In the genomic region with DNA sequence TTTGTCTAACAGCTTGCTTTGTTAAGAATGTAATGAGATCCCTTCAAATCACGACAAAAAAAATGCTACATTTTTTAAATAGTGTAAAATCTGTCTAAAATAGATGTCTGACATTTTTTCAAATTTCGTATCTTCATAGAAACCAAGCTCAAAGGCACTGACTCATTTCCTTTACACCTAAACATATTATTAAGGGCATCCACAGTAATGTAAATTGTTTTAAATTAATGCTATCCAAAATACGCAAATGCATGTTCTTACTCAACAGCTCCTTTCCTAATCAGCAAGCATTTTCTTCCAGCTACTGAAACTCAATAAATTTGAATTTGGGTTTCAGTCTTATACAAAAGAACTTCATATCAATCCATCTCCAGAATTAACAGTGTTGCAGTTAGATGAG, we compare ENCODE assay signal across 18 cellular contexts. TPM values are rescaled to one million over a fixed set of nuclear protein-coding genes. Genes with fewer than 3 reads are reported as not detected.
A peak's percentile ranks its signal among the peaks of the same experiment; 100 is the strongest.
DNase-seq lines count a peak whose midpoint lies in the region; ATAC-seq, FAIRE-seq and TF ChIP-seq lines count a peak whose summit lies in the region.
"Had no signal": no experiment of that assay in that cellular context is flagged by ENCODE, and none has a peak within 500 bp of the region (broad histone marks: within the 10 kb centered on the region; RNA-seq: fewer than 3 reads in every experiment).

No MANE protein-coding gene starts in this region.

- H3K23me2 ChIP-seq in H1 (ENCODE audit: low read depth, low read length), result peaks cover 2% of the 10 kb centered on the region; the same call in 1 of the 2 replicates

- H4K91ac ChIP-seq in H1 (replicated peaks; ENCODE audit: insufficient read length, low read length) (no peak overlapping the region), neuronal stem cell (ENCODE audit: low read depth, low read length, poor library complexity) (no peak overlapping the region)

- TF ChIP-seq CTCF in natural killer cell (IDR thresholded peaks at IDR 0.05), result no peak
- TF ChIP-seq CTCF in OCI-LY7 (conservative IDR thresholded peaks at IDR 0.05; ENCODE audit: low read length), result no peak
- no peak for TF ChIP-seq CTCF in H1 (IDR thresholded peaks at IDR 0.05; ENCODE audit: control extremely low read depth in 1 of 3, insufficient read depth in 1 of 3, low read depth in 1 of 3, low read length in 3 of 3)

- H3K56ac ChIP-seq in H1 (replicated peaks; ENCODE audit: insufficient read length, low read depth, low read length), result no peak overlapping the region

- ATAC-seq in natural killer cell treated with Interleukin-12 subunit alpha and Interleukin-12 subunit beta and Interleukin-15 and Interleukin-18, amount 100 ng/mL, for 72 hours, result no peak
- ATAC-seq in natural killer cell (no peak), GM19328 (IDR thresholded peaks at IDR 0.05; ENCODE audit: unreplicated experiment) (no peak)
- ATAC-seq: body of pancreas had no signal

- H3K79me1 ChIP-seq in H1 (ENCODE audit: low read depth, low read length), result no peaks in the 10 kb centered on the region
- H3K79me1 ChIP-seq in neuronal stem cell (ENCODE audit: low read depth, low read length), result peaks cover 2% of the 10 kb centered on the region

- DNase-seq in natural killer cell treated with Interleukin-12 subunit alpha and Interleukin-12 subunit beta and Interleukin-15 and Interleukin-18, amount 100 ng/mL, for 72 hours (ENCODE audit: low spot score), result no peak
- no peak for DNase-seq in natural killer cell
- DNase-seq in OCI-LY7 (ENCODE audit: low spot score), result no peak
- no peak for DNase-seq in H1 (ENCODE audit: low read depth in 1 of 2, low spot score in 2 of 2)
- peak; percentile 43 for DNase-seq in superior temporal gyrus (ENCODE audit: extremely low spot score)
- DNase-seq in neuronal stem cell (ENCODE audit: low spot score), result no peak
- DNase-seq in hypothalamus (lab: John Stamatoyannopoulos, UW), result no peak
- DNase-seq: AML-193; body of pancreas; DMS153; effector memory CD4-positive, alpha-beta T cell; kidney glomerular epithelial cell; NCI-H187 treated with DMSO at 0.1 percent for 48 hours; SIG-M5; stimulated activated CD4-positive, alpha-beta T cell treated with anti-CD3 and anti-CD28 coated beads, Interleukin-4, amount 100 ng/mL, for 4 hours; stimulated activated naive CD4-positive, alpha-beta T cell had no signal

- H3K9me3 Mint-ChIP-seq in natural killer cell treated with Interleukin-12 subunit alpha and Interleukin-12 subunit beta and Interleukin-15 and Interleukin-18, amount 100 ng/mL, for 72 hours, result no peaks in the 10 kb centered on the region
- no peaks in the 10 kb centered on the region for H3K9me3 Mint-ChIP-seq in natural killer cell

- no peak for FAIRE-seq in H1 (lab: Jason Lieb, UNC)

- H3K4me1 ChIP-seq in OCI-LY7 (ENCODE audit: insufficient read depth, low read length, poor library complexity, severe bottlenecking), result peaks cover 43% of the 10 kb centered on the region
- peaks cover 0 to 2% (median 0%) of the 10 kb centered on the region in 4 experiments; a peak in 2 of 7 replicates for H3K4me1 ChIP-seq in H1 (replicated peaks in 1 of 4; ENCODE audit: control insufficient read depth in 3 of 4, insufficient read depth in 4 of 4, low read length in 3 of 4)
- peaks cover 1 to 5% of the 10 kb centered on the region in 2 donors for H3K4me1 ChIP-seq in neuronal stem cell (ENCODE audit: control insufficient read depth in 2 of 2, insufficient read depth in 1 of 2, low read depth in 1 of 2, low read length in 2 of 2)

- no peak for TF ChIP-seq RAD21 in H1 (IDR thresholded peaks at IDR 0.05 in 1 of 2, conservative IDR thresholded peaks at IDR 0.05 in 1 of 2; ENCODE audit: low read depth in 2 of 2, low read length in 2 of 2)

- H2AK5ac ChIP-seq in H1 (ENCODE audit: low read depth, low read length) (no peak overlapping the region), neuronal stem cell (ENCODE audit: low read depth, low read length) (no peak overlapping the region)

- no peak overlapping the region for H2BK20ac ChIP-seq in H1 (ENCODE audit: low read length)

- no peak for TF ChIP-seq EP300 in H1 (IDR thresholded peaks at IDR 0.05; ENCODE audit: borderline replicate concordance in 1 of 2, low read depth in 2 of 2, low read length in 2 of 2)

- no peak overlapping the region for H3K27ac ChIP-seq in OCI-LY7 (ENCODE audit: low read depth, low read length, poor library complexity, severe bottlenecking)
- H3K27ac ChIP-seq in H1 (ENCODE audit: low read depth, low read length), result no peak overlapping the region
- H3K27ac ChIP-seq in neuronal stem cell (replicated peaks; ENCODE audit: low read length), result no peak overlapping the region
- H3K27ac ChIP-seq: body of pancreas, right atrium auricular region had no signal

- no peak overlapping the region for H3K14ac ChIP-seq in H1 (ENCODE audit: insufficient read length)
- H3K14ac ChIP-seq in neuronal stem cell (ENCODE audit: low read length), result no peak overlapping the region

- H3K79me2 ChIP-seq in OCI-LY7 (ENCODE audit: insufficient read depth, low read depth, low read length), result peaks cover 88% of the 10 kb centered on the region
- H3K79me2 ChIP-seq in H1 (ENCODE audit: control insufficient read depth in 1 of 2, insufficient read depth in 2 of 2, low read length in 2 of 2), result peaks cover 0 to 81% of the 10 kb centered on the region in 2 experiments; a peak in 3 of 4 replicates

- H3K23ac ChIP-seq in H1 (ENCODE audit: insufficient read length) (no peak overlapping the region), neuronal stem cell (ENCODE audit: low read depth, low read length, poor library complexity) (no peak overlapping the region)

- H3K36me3 ChIP-seq in OCI-LY7 (ENCODE audit: insufficient read depth, low read length) (peaks cover 21% of the 10 kb centered on the region), H1 (ENCODE audit: control insufficient read depth in 2 of 4, insufficient read depth in 4 of 4, low read length in 3 of 4) (peaks cover 0 to 7% (median 0%) of the 10 kb centered on the region in 4 experiments; a peak in 1 of 8 replicates), neuronal stem cell (replicated peaks in 1 of 2; ENCODE audit: control insufficient read depth in 2 of 2, insufficient read depth in 2 of 2, low read length in 2 of 2) (peaks cover 0 to 29% of the 10 kb centered on the region in 2 donors)
- H3K36me3 ChIP-seq: right atrium auricular region had no signal

- H2BK15ac ChIP-seq in H1 (ENCODE audit: low read length) (no peak overlapping the region), neuronal stem cell (ENCODE audit: low read length) (no peak overlapping the region)

- H4K20me1 ChIP-seq in OCI-LY7 (ENCODE audit: insufficient read depth, low read length) (peaks cover 5% of the 10 kb centered on the region; the same call in 1 of the 2 replicates), H1 (replicated peaks in 1 of 2; ENCODE audit: control insufficient read depth in 1 of 2, insufficient read depth in 2 of 2, low read length in 2 of 2) (peaks cover 0 to under 1% of the 10 kb centered on the region in 2 experiments)

- H2AFZ ChIP-seq in OCI-LY7 (ENCODE audit: low read length) (no peak overlapping the region), H1 (ENCODE audit: low read length) (no peak overlapping the region), neuronal stem cell (ENCODE audit: low read length) (no peak overlapping the region)

- CTCF ChIA-PET in OCI-LY7 (lab: Charles Lee; ENCODE audit: unreplicated experiment), result interaction anchor here (0.9 kb wide), 1 partner anchor 37 kb away, joined by 3 read pairs; no protein-coding TSS in a partner anchor
- CTCF ChIA-PET in H1 (lab: Charles Lee; ENCODE audit: partially characterized antibody), result interaction anchor here (0.7 kb wide), 1 partner anchor 65 kb away, joined by 4 read pairs; no protein-coding TSS in a partner anchor

- H3K27me3 ChIP-seq in H1 (replicated peaks in 1 of 4; ENCODE audit: control insufficient read depth in 3 of 4, extremely low read depth in 1 of 4, insufficient read depth in 3 of 4, low read length in 3 of 4), result no peaks in the 10 kb centered on the region
- H3K27me3 ChIP-seq in neuronal stem cell (ENCODE audit: control insufficient read depth in 3 of 3, insufficient read depth in 3 of 3, low read depth in 1 of 3, low read length in 3 of 3), result no peaks in the 10 kb centered on the region
- H3K27me3 ChIP-seq: body of pancreas, right atrium auricular region had no signal

- peak overlapping the region; percentile 29 for H3K4me3 Mint-ChIP-seq in natural killer cell treated with Interleukin-12 subunit alpha and Interleukin-12 subunit beta and Interleukin-15 and Interleukin-18, amount 100 ng/mL, for 72 hours
- H3K4me3 Mint-ChIP-seq in natural killer cell, result no peak overlapping the region

- peak overlapping the region in 1 of 2 donors; percentile 40 for H3K27ac Mint-ChIP-seq in natural killer cell treated with Interleukin-12 subunit alpha and Interleukin-12 subunit beta and Interleukin-15 and Interleukin-18, amount 100 ng/mL, for 72 hours
- no peak overlapping the region for H3K27ac Mint-ChIP-seq in natural killer cell

- no peaks in the 10 kb centered on the region for H3K9me3 ChIP-seq in OCI-LY7 (ENCODE audit: low read length)
- H3K9me3 ChIP-seq in H1 (ENCODE audit: insufficient read depth in 2 of 2, low read depth in 1 of 2, low read length in 1 of 2), result no peaks in the 10 kb centered on the region; a peak in 1 of 4 replicates
- peaks cover 0 to 4% of the 10 kb centered on the region in 2 donors for H3K9me3 ChIP-seq in neuronal stem cell (replicated peaks in 1 of 2; ENCODE audit: control insufficient read depth in 2 of 2, insufficient read depth in 1 of 2, low read depth in 1 of 2, low read length in 2 of 2)
- H3K9me3 ChIP-seq: body of pancreas, right atrium auricular region had no signal

- POLR2A ChIA-PET in OCI-LY7 (lab: Charles Lee), result interaction anchor here (0.5 to 1.5 kb wide), 11 partner anchors 10 to 135 kb away, joined by 3 to 6 read pairs (median 3); no protein-coding TSS in a partner anchor
- POLR2A ChIA-PET in H1 (lab: Charles Lee; ENCODE audit: partially characterized antibody), result interaction anchor here (0.9 kb wide), 2 partner anchors 74 to 88 kb away, joined by 3 to 4 read pairs; no protein-coding TSS in a partner anchor

- H2BK12ac ChIP-seq in H1 (ENCODE audit: low read depth, low read length) (no peak overlapping the region), neuronal stem cell (ENCODE audit: low read length) (no peak overlapping the region)

- H3K4me1 Mint-ChIP-seq in natural killer cell treated with Interleukin-12 subunit alpha and Interleukin-12 subunit beta and Interleukin-15 and Interleukin-18, amount 100 ng/mL, for 72 hours (ENCODE audit: low read depth in 2 of 2), result peaks cover 23 to 33% of the 10 kb centered on the region in 2 donors
- peaks cover 15 to 29% of the 10 kb centered on the region in 2 donors for H3K4me1 Mint-ChIP-seq in natural killer cell

- 79% methylated on average over 3 of the region's 3 CpGs; no CpG with 5 or more reads in 1 of the 2 experiments for WGBS in H1 (ENCODE audit: extremely low coverage in 1 of 2, insufficient coverage in 1 of 2, insufficient read length in 1 of 2, insufficient replicate concordance in 2 of 2, low coverage in 1 of 2, low lambda C conversion rate in 2 of 2, missing lambda C conversion rate in 1 of 2), 2 experiments
- WGBS in neuronal stem cell (ENCODE audit: extremely low coverage in 2 of 2, insufficient read length in 2 of 2, insufficient replicate concordance in 1 of 2), 2 donors, result no CpG with 5 or more reads among the region's 3 CpGs

- intact Hi-C loops in natural killer cell (cut with micrococcal nuclease) (no loop called here), OCI-LY7 (cut with micrococcal nuclease; ENCODE audit: unreplicated experiment) (no loop called here)

- no peak overlapping the region for H3K4ac ChIP-seq in H1 (replicated peaks; ENCODE audit: insufficient read length, low read depth, low read length)
- H3K4ac ChIP-seq in neuronal stem cell (ENCODE audit: low read length), result no peak overlapping the region

- H2BK120ac ChIP-seq in H1 (replicated peaks; ENCODE audit: low read depth, low read length) (no peak overlapping the region), neuronal stem cell (ENCODE audit: low read depth, low read length) (no peak overlapping the region)

- peak overlapping the region; percentile 13 for H3K4me3 ChIP-seq in OCI-LY7 (ENCODE audit: low read depth, low read length, poor library complexity, severe bottlenecking)
- no peak overlapping the region for H3K4me3 ChIP-seq in H1 (ENCODE audit: extremely low read depth in 1 of 4, insufficient read depth in 2 of 4, low read depth in 3 of 4, low read length in 4 of 4)
- no peak overlapping the region for H3K4me3 ChIP-seq in neuronal stem cell (ENCODE audit: low read length in 2 of 2)
- H3K4me3 ChIP-seq: body of pancreas, right atrium auricular region had no signal

- H3K4me2 ChIP-seq in OCI-LY7 (ENCODE audit: low read length), result peak overlapping the region; percentile 39
- no peak overlapping the region for H3K4me2 ChIP-seq in H1 (ENCODE audit: insufficient read depth in 1 of 2, low read depth in 2 of 2, low read length in 2 of 2)
- no peak overlapping the region for H3K4me2 ChIP-seq in neuronal stem cell (ENCODE audit: insufficient read depth, low read length, poor library complexity, severe bottlenecking)

- no peaks in the 10 kb centered on the region for H3K27me3 Mint-ChIP-seq in natural killer cell treated with Interleukin-12 subunit alpha and Interleukin-12 subunit beta and Interleukin-15 and Interleukin-18, amount 100 ng/mL, for 72 hours
- H3K27me3 Mint-ChIP-seq in natural killer cell (ENCODE audit: low read depth in 2 of 2), result no peaks in the 10 kb centered on the region

- H4K5ac ChIP-seq in H1 (ENCODE audit: insufficient read length, low read depth, low read length), result peak overlapping the region; percentile 66

- no peak overlapping the region for H3K9ac ChIP-seq in H1 (replicated peaks in 1 of 4; ENCODE audit: extremely low read depth in 1 of 4, low read depth in 3 of 4, low read length in 3 of 4)
- no peak overlapping the region for H3K9ac ChIP-seq in neuronal stem cell (ENCODE audit: low read depth, low read length, poor library complexity)

- H3K9me2 ChIP-seq in OCI-LY7 (ENCODE audit: insufficient read depth, low read length), result no peaks in the 10 kb centered on the region

- H3K18ac ChIP-seq in H1 (ENCODE audit: extremely low read depth, low read length) (no peak overlapping the region), neuronal stem cell (ENCODE audit: low read length) (no peak overlapping the region)

- H4K8ac ChIP-seq in H1 (ENCODE audit: extremely low read depth, insufficient read depth, low read length) (no peak overlapping the region), neuronal stem cell (ENCODE audit: low read depth, low read length) (no peak overlapping the region)

- no peak for TF ChIP-seq POLR2A in H1 (IDR thresholded peaks at IDR 0.05; ENCODE audit: control extremely low read depth in 1 of 2, low read depth in 2 of 2, low read length in 2 of 2)

- H2BK5ac ChIP-seq in H1 (ENCODE audit: low read depth, low read length) (no peak overlapping the region), neuronal stem cell (ENCODE audit: low read length) (no peak overlapping the region)

- H3K36me3 Mint-ChIP-seq in natural killer cell treated with Interleukin-12 subunit alpha and Interleukin-12 subunit beta and Interleukin-15 and Interleukin-18, amount 100 ng/mL, for 72 hours, result peaks cover 12% of the 10 kb centered on the region
- H3K36me3 Mint-ChIP-seq in natural killer cell, result no peaks in the 10 kb centered on the region

- BruUV-seq in OCI-LY7 (replicated peaks; lab: Mats Ljungman, UMichigan), result no TSS peak

RNA-seq across cellular contexts. Expression of gene C16orf87, which starts 4.4 kb away (rescaled TPM):
- total RNA-seq in natural killer cell treated with Interleukin-12 subunit alpha and Interleukin-12 subunit beta and Interleukin-15 and Interleukin-18, amount 100 ng/mL, for 72 hours, result 10 to 100 TPM; 14.2 to 18.0 TPM
- total RNA-seq in natural killer cell (10 to 100 TPM; 18.3 to 23.0 (median 18.8) TPM), OCI-LY7 (2022) (21.1 and 22.1 TPM in 2 replicates)
- total RNA-seq in OCI-LY7 (2014; rRNA removed; shearing (Covaris generic)), result 9.1 and 14.9 TPM in 2 replicates
- 20.6 and 21.8 TPM in 2 replicates for total RNA-seq in H1 (2021; fragmentation: NEBNext Ultra II Directional; extraction: Animal tissue kit (Norgen Biotek cat#: 25700))
- 3.4 and 4.8 TPM in 2 replicates for polyA plus RNA-seq in H1 (2011; rRNA removed)
- 9.5 TPM for polyA plus RNA-seq in H1 (2011; cell fraction: cytosol; rRNA removed)
- polyA plus RNA-seq in H1 (2011; cell fraction: nucleus; rRNA removed), result 2.4 TPM
- polyA plus RNA-seq in H1 (2012, experiment 1 of 2), result 8.4 to 16.0 TPM (median 9.2 TPM) in 4 replicates
- polyA plus RNA-seq in H1 (2012, experiment 2 of 2), result 2.7 TPM
- 13.2 TPM for polyA plus RNA-seq in H1 (2013, experiment 1 of 2)
- 14.2 TPM for polyA plus RNA-seq in H1 (2013, experiment 2 of 2)
- 4.4 and 5.6 TPM in 2 replicates for polyA minus RNA-seq in H1 (2011; rRNA and poly(A)+ RNA removed)
- polyA minus RNA-seq in H1 (2011; cell fraction: cytosol; rRNA and poly(A)+ RNA removed), result 4.7 TPM
- 7.8 TPM for polyA minus RNA-seq in H1 (2011; cell fraction: nucleus; rRNA and poly(A)+ RNA removed)
- polyA plus RNA-seq in neuronal stem cell (2013, experiment 1 of 2), result 33.7 TPM
- 35.6 TPM for polyA plus RNA-seq in neuronal stem cell (2013, experiment 2 of 2)

RNA-seq across cellular contexts. Expression of gene GPT2, which starts 57.5 kb away (rescaled TPM):
- total RNA-seq in natural killer cell treated with Interleukin-12 subunit alpha and Interleukin-12 subunit beta and Interleukin-15 and Interleukin-18, amount 100 ng/mL, for 72 hours, result 10 to 100 TPM; 10.0 to 10.4 TPM
- total RNA-seq in natural killer cell (1 to 10 TPM in 2 of 3 donors, under 1 TPM in 1; 0.64 to 1.3 (median 1.2) TPM), OCI-LY7 (2022) (92.2 and 105 TPM in 2 replicates)
- 30.2 and 42.5 TPM in 2 replicates for total RNA-seq in OCI-LY7 (2014; rRNA removed; shearing (Covaris generic))
- total RNA-seq in H1 (2021; fragmentation: NEBNext Ultra II Directional; extraction: Animal tissue kit (Norgen Biotek cat#: 25700)), result 86.3 and 94.1 TPM in 2 replicates
- 71.6 and 121 TPM in 2 replicates for polyA plus RNA-seq in H1 (2011; rRNA removed)
- polyA plus RNA-seq in H1 (2011; cell fraction: cytosol; rRNA removed), result 111 TPM
- 145 TPM for polyA plus RNA-seq in H1 (2011; cell fraction: nucleus; rRNA removed)
- 48.6 to 86.0 TPM (median 71.2 TPM) in 4 replicates for polyA plus RNA-seq in H1 (2012, experiment 1 of 2)
- polyA plus RNA-seq in H1 (2012, experiment 2 of 2), result 46.6 TPM
- 29.5 TPM for polyA plus RNA-seq in H1 (2013, experiment 1 of 2)
- polyA plus RNA-seq in H1 (2013, experiment 2 of 2), result 28.1 TPM
- polyA minus RNA-seq in H1 (2011; rRNA and poly(A)+ RNA removed), result 70.2 and 103 TPM in 2 replicates
- 58.3 TPM for polyA minus RNA-seq in H1 (2011; cell fraction: cytosol; rRNA and poly(A)+ RNA removed)
- 37.7 TPM for polyA minus RNA-seq in H1 (2011; cell fraction: nucleus; rRNA and poly(A)+ RNA removed)
- 19.5 TPM for polyA plus RNA-seq in neuronal stem cell (2013, experiment 1 of 2)
- polyA plus RNA-seq in neuronal stem cell (2013, experiment 2 of 2), result 19.1 TPM

Comparison
In these comparisons a context has a peak if more than half of its experiments do, and no peak if none do; other contexts are left out.
1. RNA of gene GPT2, which starts 57.5 kb away (total RNA-seq): 30.2 to 105 TPM in OCI-LY7, 86.3 to 94.1 TPM in H1 and 10.0 to 10.4 TPM in natural killer cell treated with Interleukin-12 subunit alpha and Interleukin-12 subunit beta and Interleukin-15 and Interleukin-18, amount 100 ng/mL, for 72 hours; 0.64 to 1.3 TPM in natural killer cell; every median in the first group is over 4 times any median in the second.